1 cellular context compared by ENCODE assay signal in genomic region chrX:48659686-48660085, GRCh38. TPM values are rescaled to one million over a fixed set of nuclear protein-coding genes. Genes with fewer than 3 reads are reported as not detected.
"Had no signal": no experiment of that assay in that cellular context is flagged by ENCODE, and none has a peak within 500 bp of the region (broad histone marks: within the 10 kb centered on the region; RNA-seq: fewer than 3 reads in every experiment).

No MANE protein-coding gene starts in this region.

RNA-seq across cellular contexts. Expression of gene WAS, which starts 23.9 kb away (rescaled TPM):
- total RNA-seq: bronchial epithelial cell had no signal
